In genomic region chr17:78132767-78133178, GRCh38 we compare ENCODE assay signal across 1 cellular context.
TF ChIP-seq lines count a peak whose summit lies in the region.

No MANE protein-coding gene starts in this region.

TF ChIP-seq in K562, 482 proteins besides CTCF, POLR2A, EP300 and RAD21:
- TF ChIP-seq, protein P1, sequence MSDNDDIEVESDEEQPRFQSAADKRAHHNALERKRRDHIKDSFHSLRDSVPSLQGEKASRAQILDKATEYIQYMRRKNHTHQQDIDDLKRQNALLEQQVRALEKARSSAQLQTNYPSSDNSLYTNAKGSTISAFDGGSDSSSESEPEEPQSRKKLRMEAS (CRISPR knock-in tag; IDR thresholded peaks at IDR 0.05), result 0 out of 2 replicates have a peak, but pooled peaks have one; percentile 28
- TF ChIP-seq MEIS2 (IDR thresholded peaks at IDR 0.05; ENCODE audit: partially characterized antibody), result no peak
- no peak for TF ChIP-seq ZNF639 (CRISPR knock-in tag; conservative IDR thresholded peaks at IDR 0.05 in 1 of 2, IDR thresholded peaks at IDR 0.05 in 1 of 2)
- no peak for TF ChIP-seq SIRT6 (IDR thresholded peaks at IDR 0.05; ENCODE audit: low read depth, low read length)
- no peak for TF ChIP-seq DIDO1 (tag; IDR thresholded peaks at IDR 0.05; ENCODE audit: low read depth)
- TF ChIP-seq ZNF134 (CRISPR knock-in tag; conservative IDR thresholded peaks at IDR 0.05), result no peak
- no peak for TF ChIP-seq ZNF224 (CRISPR knock-in tag; IDR thresholded peaks at IDR 0.05)
- no peak for TF ChIP-seq NKRF (IDR thresholded peaks at IDR 0.05; ENCODE audit: borderline replicate concordance)
